Comparison of ENCODE assay signal across 9 cellular contexts in genomic region chrX:153766098-153766817, GRCh38. TPM values are rescaled to one million over a fixed set of nuclear protein-coding genes. Genes with fewer than 3 reads are reported as not detected.
DNase-seq lines count a peak whose midpoint lies in the region; ATAC-seq, FAIRE-seq and TF ChIP-seq lines count a peak whose summit lies in the region.
"Had no signal": no experiment of that assay in that cellular context is flagged by ENCODE, and none has a peak within 500 bp of the region (broad histone marks: within the 10 kb centered on the region; RNA-seq: fewer than 3 reads in every experiment).

No MANE protein-coding gene starts in this region.

- peak in 1 of 2 experiments; percentile 18; a peak in 1 of 4 replicates for TF ChIP-seq RAD21 in K562 (CRISPR knock-in tag; conservative IDR thresholded peaks at IDR 0.05 in 1 of 2, IDR thresholded peaks at IDR 0.05 in 1 of 2)

- H3K4me1 ChIP-seq in K562 (replicated peaks in 1 of 2; ENCODE audit: control insufficient read depth in 2 of 2, insufficient read depth in 2 of 2, low read length in 2 of 2), result peaks cover 15 to 83% of the 10 kb centered on the region in 2 experiments
- H3K4me1 ChIP-seq in mesenchymal stem cell (ENCODE audit: control insufficient read depth, insufficient read depth, low read depth, low read length), result peaks cover 31% of the 10 kb centered on the region

- peak overlapping the region; percentile 97 for H4K91ac ChIP-seq in mesenchymal stem cell (ENCODE audit: low read length)

- H3K9ac ChIP-seq in K562 (ENCODE audit: insufficient read depth in 1 of 2, low read depth in 2 of 2, low read length in 2 of 2) (peak overlapping the region; percentile 92 to 96), mesenchymal stem cell (ENCODE audit: low read length) (peak overlapping the region; percentile 84)

- H3K14ac ChIP-seq in mesenchymal stem cell (ENCODE audit: low read length in 2 of 2), result peak overlapping the region in 1 of 2 experiments; percentile 95

- peak overlapping the region; percentile 66 to 97 for H3K4ac ChIP-seq in mesenchymal stem cell (ENCODE audit: low read depth in 1 of 2, low read length in 2 of 2)

- no peaks in the 10 kb centered on the region for H3K36me3 ChIP-seq in K562 (ENCODE audit: control insufficient read depth, insufficient read depth, low read length)
- peaks cover 6 to 45% of the 10 kb centered on the region in 2 experiments for H3K36me3 ChIP-seq in mesenchymal stem cell (ENCODE audit: control insufficient read depth in 1 of 2, insufficient read depth in 2 of 2, low read depth in 1 of 2, low read length in 2 of 2)

- H3K79me1 ChIP-seq in mesenchymal stem cell (replicated peaks; ENCODE audit: low read length, poor library complexity, severe bottlenecking), result peaks cover 9% of the 10 kb centered on the region

- 0% methylated on average over 14 of the region's 21 CpGs for WGBS in K562 (ENCODE audit: insufficient coverage, low coverage, missing lambda C conversion rate)
- WGBS in mesenchymal stem cell, result 7% methylated on average over 17 of the region's 21 CpGs

- DNase-seq in stimulated activated CD4-positive, alpha-beta T cell treated with anti-CD3 and anti-CD28 coated beads, Interleukin-12 subunit alpha, Interleukin-12 subunit beta, amount 100 ng/mL, for 4 hours, result peak; percentile 31
- no peak for DNase-seq in stimulated activated CD4-positive, alpha-beta T cell treated with anti-CD3 and anti-CD28 coated beads, Interleukin-2, amount 100 ng/mL, for 48 hours
- DNase-seq in RKO (ENCODE audit: low spot score) (peak; percentile 80), K562 (ENCODE audit: extremely low read depth in 1 of 4, low spot score in 3 of 4) (peak; percentile 71 to 91 (median 79)), mesenchymal stem cell (peak; percentile 83), substantia nigra (lab: John Stamatoyannopoulos, UW) (peak in 29 of 49 donors; percentile 13 to 67 (median 44))

- intact Hi-C loops in K562 (cut with micrococcal nuclease), result loop anchor here (5.0 kb wide), 1 partner anchor 161 kb away; the partner anchor contains the start of gene ARHGAP4

- H3K18ac ChIP-seq in mesenchymal stem cell (ENCODE audit: low read depth in 1 of 2, low read length in 2 of 2), result peak overlapping the region; percentile 96 to 97

- H4K8ac ChIP-seq in mesenchymal stem cell (ENCODE audit: low read length), result peak overlapping the region; percentile 98

- H2BK120ac ChIP-seq in mesenchymal stem cell (ENCODE audit: low read depth, low read length), result peak overlapping the region; percentile 64

- peaks cover 14% of the 10 kb centered on the region for H3K79me2 ChIP-seq in K562 (ENCODE audit: control insufficient read depth, insufficient read depth, low read length)

- H2AFZ ChIP-seq in K562 (ENCODE audit: low read depth, low read length) (peak overlapping the region; percentile 86), mesenchymal stem cell (ENCODE audit: low read depth, low read length) (no peak overlapping the region)

- H2BK12ac ChIP-seq in mesenchymal stem cell (ENCODE audit: low read length in 2 of 2), result peak overlapping the region; percentile 84 to 95

- H3K4me2 ChIP-seq in K562 (ENCODE audit: insufficient read depth, low read length), result peak overlapping the region; percentile 87
- H3K4me2 ChIP-seq in mesenchymal stem cell (ENCODE audit: low read length, poor library complexity, severe bottlenecking), result peak overlapping the region; percentile 68

- TF ChIP-seq POLR2A in K562 (conservative IDR thresholded peaks at IDR 0.05), result peak; percentile 76

- H2AK5ac ChIP-seq in mesenchymal stem cell (ENCODE audit: low read length, severe bottlenecking), result no peak overlapping the region

- no peaks in the 10 kb centered on the region for H4K20me1 ChIP-seq in K562 (replicated peaks; ENCODE audit: control insufficient read depth, insufficient read depth, low read length)

- in situ Hi-C loops in K562 (cut with MboI), result no loop called here

- H3K23ac ChIP-seq in mesenchymal stem cell (ENCODE audit: low read length in 2 of 2), result peak overlapping the region in 1 of 2 experiments; percentile 96

- BruUV-seq in K562 (replicated peaks; lab: Mats Ljungman, UMichigan), result TSS peak; percentile 83

- H3K4me3 ChIP-seq in K562 (peak overlapping the region; percentile 51), mesenchymal stem cell (ENCODE audit: insufficient read depth in 1 of 2, low read depth in 1 of 2, low read length in 2 of 2) (peak overlapping the region; percentile 49 to 78)

- H3K27ac ChIP-seq in K562 (ENCODE audit: extremely low read depth, low read depth, low read length) (peak overlapping the region; percentile 99), mesenchymal stem cell (ENCODE audit: low read length, poor library complexity, severe bottlenecking) (peak overlapping the region; percentile 79), substantia nigra (ENCODE audit: low read depth, low read length, poor library complexity, severe bottlenecking) (peak overlapping the region; percentile 87)

- H2BK15ac ChIP-seq in mesenchymal stem cell (ENCODE audit: low read depth, poor library complexity, severe bottlenecking), result peak overlapping the region; percentile 52

- POLR2A ChIA-PET in K562 (lab: Yijun Ruan, JAX), result interaction anchor here (0.6 to 0.7 kb wide), 3 partner anchors 35 to 780 kb away, joined by 3 to 4 read pairs (median 3); partner anchors contain the start of gene G6PD

- H2BK5ac ChIP-seq in mesenchymal stem cell (ENCODE audit: low read depth, low read length, poor library complexity, severe bottlenecking), result no peak overlapping the region

- ATAC-seq in K562 (peak; percentile 82), GM19467 (IDR thresholded peaks at IDR 0.05; ENCODE audit: unreplicated experiment) (no peak), HG03196 (IDR thresholded peaks at IDR 0.05; ENCODE audit: unreplicated experiment) (no peak)

- H3K27me3 ChIP-seq in K562 (ENCODE audit: control insufficient read depth in 2 of 2, insufficient read depth in 2 of 2, low read length in 2 of 2) (no peaks in the 10 kb centered on the region), mesenchymal stem cell (ENCODE audit: control insufficient read depth in 1 of 2, insufficient read depth in 1 of 2, low read length in 2 of 2) (peaks cover 0 to 2% of the 10 kb centered on the region in 2 experiments)

- peak; percentile 92 for FAIRE-seq in K562 (lab: Jason Lieb, UNC)
- FAIRE-seq: endometrium had no signal

- CTCF ChIA-PET in K562 (lab: Yijun Ruan, JAX; ENCODE audit: low intra/inter-chr PET ratio), result no interaction called here

- no peak for TF ChIP-seq CTCF in K562 (IDR thresholded peaks at IDR 0.05 in 2 of 3, conservative IDR thresholded peaks at IDR 0.05 in 1 of 3; ENCODE audit: insufficient read depth in 2 of 3, low read depth in 1 of 3, low read length in 3 of 3)

- H3K9me1 ChIP-seq in K562 (ENCODE audit: control insufficient read depth, insufficient read depth, low read length), result no peaks in the 10 kb centered on the region

- TF ChIP-seq EP300 in K562 (IDR thresholded peaks at IDR 0.05; ENCODE audit: low read length), result no peak

- H3K9me3 ChIP-seq in K562 (replicated peaks; ENCODE audit: control insufficient read depth, insufficient read depth, low read depth, low read length) (no peaks in the 10 kb centered on the region), mesenchymal stem cell (ENCODE audit: control insufficient read depth, low read length) (no peaks in the 10 kb centered on the region)

RNA-seq across cellular contexts. Expression of gene PLXNB3, which starts 2.2 kb away (rescaled TPM):
- total RNA-seq in K562 (2011; cell fraction: chromatin; rRNA removed; ENCODE audit: low replicate concordance), result 2.4 and 18.7 TPM in 2 replicates
- 5.5 and 11.0 TPM in 2 replicates for total RNA-seq in K562 (2011; cell fraction: nucleolus; rRNA removed)
- total RNA-seq in K562 (2011; cell fraction: nucleoplasm; rRNA removed), result 3.1 and 3.7 TPM in 2 replicates
- total RNA-seq in K562 (2014; rRNA removed) (1.6 and 2.0 TPM in 2 replicates), K562 (2014; rRNA removed; fragmentation: Illumina TruSeq; extraction: Trizol) (0.22 TPM in 1 of 2 replicates, not detected in the other), K562 (2015; rRNA removed; fragmentation: Illumina TruSeq; extraction: Trizol) (0.25 and 0.72 TPM in 2 replicates), K562 (2021) (1.6 TPM in 2 replicates)
- polyA plus RNA-seq in K562 (2011; rRNA removed) (1.5 and 2.4 TPM in 2 replicates), K562 (2014; fragmentation: Illumina TruSeq; extraction: Trizol) (0.40 and 0.50 TPM in 2 replicates), K562 (2014; fragmentation: Nextera tagmentation; extraction: Ambion mirVana) (not detected), K562 (2014; rRNA removed) (1.4 and 1.6 TPM in 2 replicates)
- 0.63 and 1.1 TPM in 2 replicates for polyA plus RNA-seq in K562 (2011; cell fraction: cytosol; rRNA removed)
- polyA plus RNA-seq in K562 (2011; cell fraction: nucleus; rRNA removed), result 12.2 and 14.5 TPM in 2 replicates
- polyA plus RNA-seq in K562 (2012), result 0.94 and 1.7 TPM in 2 replicates
- 0.81 and 1.2 TPM in 2 replicates for polyA minus RNA-seq in K562 (2011; rRNA and poly(A)+ RNA removed)
- polyA minus RNA-seq in K562 (2011; cell fraction: cytosol; rRNA and poly(A)+ RNA removed), result 1.2 and 2.0 TPM in 2 replicates
- 4.0 and 4.3 TPM in 2 replicates for polyA minus RNA-seq in K562 (2011; cell fraction: nucleus; rRNA and poly(A)+ RNA removed)
- polyA plus RNA-seq in mesenchymal stem cell (2013, experiment 1 of 2), result 8.0 TPM
- 8.5 TPM for polyA plus RNA-seq in mesenchymal stem cell (2013, experiment 2 of 2)

RNA-seq across cellular contexts. Expression of gene SRPK3, which starts 14.6 kb away (rescaled TPM):
- total RNA-seq in K562 (2011; cell fraction: chromatin; rRNA removed; ENCODE audit: low replicate concordance), result 0.42 TPM in 1 of 2 replicates, not detected in the other
- 0.17 and 0.39 TPM in 2 replicates for total RNA-seq in K562 (2011; cell fraction: nucleolus; rRNA removed)
- 0.07 TPM in 1 of 2 replicates, not detected in the other for total RNA-seq in K562 (2011; cell fraction: nucleoplasm; rRNA removed)
- 0.09 TPM in 1 of 2 replicates, not detected in the other for total RNA-seq in K562 (2014; rRNA removed)
- total RNA-seq in K562 (2014; rRNA removed; fragmentation: Illumina TruSeq; extraction: Trizol), result not detected in 2 replicates
- not detected in 2 replicates for total RNA-seq in K562 (2015; rRNA removed; fragmentation: Illumina TruSeq; extraction: Trizol)
- 0.04 TPM in 1 of 2 replicates, not detected in the other for total RNA-seq in K562 (2021)
- polyA plus RNA-seq in K562 (2011; rRNA removed), result 0.01 and 0.12 TPM in 2 replicates
- 0.03 and 0.15 TPM in 2 replicates for polyA plus RNA-seq in K562 (2011; cell fraction: cytosol; rRNA removed)
- 0.07 and 0.27 TPM in 2 replicates for polyA plus RNA-seq in K562 (2011; cell fraction: nucleus; rRNA removed)
- polyA plus RNA-seq in K562 (2012), result 0.84 and 1.1 TPM in 2 replicates
- 0.03 TPM in 1 of 2 replicates, not detected in the other for polyA plus RNA-seq in K562 (2014; fragmentation: Illumina TruSeq; extraction: Trizol)
- under 1 TPM; 0.04 to 0.06 TPM for polyA plus RNA-seq in K562 (2014; fragmentation: Nextera tagmentation; extraction: Ambion mirVana)
- polyA plus RNA-seq in K562 (2014; rRNA removed), result 0.03 and 0.07 TPM in 2 replicates
- polyA minus RNA-seq in K562 (2011; rRNA and poly(A)+ RNA removed), result not detected in 2 replicates
- not detected in 2 replicates for polyA minus RNA-seq in K562 (2011; cell fraction: cytosol; rRNA and poly(A)+ RNA removed)
- 0.11 and 0.13 TPM in 2 replicates for polyA minus RNA-seq in K562 (2011; cell fraction: nucleus; rRNA and poly(A)+ RNA removed)
- 0.03 TPM for polyA plus RNA-seq in mesenchymal stem cell (2013, experiment 1 of 2)
- polyA plus RNA-seq in mesenchymal stem cell (2013, experiment 2 of 2), result 0.03 TPM

RNA-seq across cellular contexts. Expression of gene IDH3G, which starts 27.9 kb away (rescaled TPM):
- 85.9 and 295 TPM in 2 replicates for total RNA-seq in K562 (2011; cell fraction: chromatin; rRNA removed; ENCODE audit: low replicate concordance)
- 142 and 145 TPM in 2 replicates for total RNA-seq in K562 (2011; cell fraction: nucleolus; rRNA removed)
- total RNA-seq in K562 (2011; cell fraction: nucleoplasm; rRNA removed), result 98.2 and 107 TPM in 2 replicates
- 62.4 and 70.5 TPM in 2 replicates for total RNA-seq in K562 (2014; rRNA removed)
- 16.3 and 30.6 TPM in 2 replicates for total RNA-seq in K562 (2014; rRNA removed; fragmentation: Illumina TruSeq; extraction: Trizol)
- total RNA-seq in K562 (2015; rRNA removed; fragmentation: Illumina TruSeq; extraction: Trizol), result 34.1 and 39.2 TPM in 2 replicates
- total RNA-seq in K562 (2021), result 64.0 and 67.1 TPM in 2 replicates
- polyA plus RNA-seq in K562 (2011; rRNA removed), result 37.9 and 74.6 TPM in 2 replicates
- polyA plus RNA-seq in K562 (2011; cell fraction: cytosol; rRNA removed), result 81.4 and 108 TPM in 2 replicates
- 174 and 207 TPM in 2 replicates for polyA plus RNA-seq in K562 (2011; cell fraction: nucleus; rRNA removed)
- polyA plus RNA-seq in K562 (2012), result 78.2 and 88.3 TPM in 2 replicates
- 72.5 and 80.1 TPM in 2 replicates for polyA plus RNA-seq in K562 (2014; fragmentation: Illumina TruSeq; extraction: Trizol)
- polyA plus RNA-seq in K562 (2014; fragmentation: Nextera tagmentation; extraction: Ambion mirVana), result 10 to 100 TPM; 24.3 to 36.4 TPM
- 63.2 and 69.3 TPM in 2 replicates for polyA plus RNA-seq in K562 (2014; rRNA removed)
- polyA minus RNA-seq in K562 (2011; rRNA and poly(A)+ RNA removed), result 72.5 and 76.8 TPM in 2 replicates
- 47.7 and 58.4 TPM in 2 replicates for polyA minus RNA-seq in K562 (2011; cell fraction: cytosol; rRNA and poly(A)+ RNA removed)
- polyA minus RNA-seq in K562 (2011; cell fraction: nucleus; rRNA and poly(A)+ RNA removed), result 49.9 and 58.3 TPM in 2 replicates
- polyA plus RNA-seq in mesenchymal stem cell (2013, experiment 1 of 2), result 73.4 TPM
- polyA plus RNA-seq in mesenchymal stem cell (2013, experiment 2 of 2), result 71.2 TPM

RNA-seq across cellular contexts. Expression of gene SSR4, which starts 28.2 kb away (rescaled TPM):
- total RNA-seq in K562 (2011; cell fraction: chromatin; rRNA removed; ENCODE audit: low replicate concordance), result 87.7 and 259 TPM in 2 replicates
- 611 and 654 TPM in 2 replicates for total RNA-seq in K562 (2011; cell fraction: nucleolus; rRNA removed)
- total RNA-seq in K562 (2011; cell fraction: nucleoplasm; rRNA removed), result 313 and 394 TPM in 2 replicates
- total RNA-seq in K562 (2014; rRNA removed) (222 and 275 TPM in 2 replicates), K562 (2014; rRNA removed; fragmentation: Illumina TruSeq; extraction: Trizol) (120 and 146 TPM in 2 replicates), K562 (2015; rRNA removed; fragmentation: Illumina TruSeq; extraction: Trizol) (299 and 311 TPM in 2 replicates), K562 (2021) (272 and 275 TPM in 2 replicates)
- polyA plus RNA-seq in K562 (2011; rRNA removed) (255 and 290 TPM in 2 replicates), K562 (2014; fragmentation: Illumina TruSeq; extraction: Trizol) (196 and 294 TPM in 2 replicates), K562 (2014; fragmentation: Nextera tagmentation; extraction: Ambion mirVana) (100 to 1,000 TPM; 469 to 492 TPM), K562 (2014; rRNA removed) (344 and 405 TPM in 2 replicates)
- polyA plus RNA-seq in K562 (2011; cell fraction: cytosol; rRNA removed), result 616 and 1,308 TPM in 2 replicates
- 189 and 214 TPM in 2 replicates for polyA plus RNA-seq in K562 (2011; cell fraction: nucleus; rRNA removed)
- 287 and 544 TPM in 2 replicates for polyA plus RNA-seq in K562 (2012)
- 132 and 170 TPM in 2 replicates for polyA minus RNA-seq in K562 (2011; rRNA and poly(A)+ RNA removed)
- 261 and 339 TPM in 2 replicates for polyA minus RNA-seq in K562 (2011; cell fraction: cytosol; rRNA and poly(A)+ RNA removed)
- 48.7 and 66.4 TPM in 2 replicates for polyA minus RNA-seq in K562 (2011; cell fraction: nucleus; rRNA and poly(A)+ RNA removed)
- polyA plus RNA-seq in mesenchymal stem cell (2013, experiment 1 of 2), result 398 TPM
- 402 TPM for polyA plus RNA-seq in mesenchymal stem cell (2013, experiment 2 of 2)

RNA-seq across cellular contexts. Expression of gene ABCD1, which starts 41.6 kb away (rescaled TPM):
- total RNA-seq in K562 (2011; cell fraction: chromatin; rRNA removed; ENCODE audit: low replicate concordance), result 3.4 and 16.6 TPM in 2 replicates
- 12.9 and 17.3 TPM in 2 replicates for total RNA-seq in K562 (2011; cell fraction: nucleolus; rRNA removed)
- total RNA-seq in K562 (2011; cell fraction: nucleoplasm; rRNA removed), result 7.3 TPM in 2 replicates
- total RNA-seq in K562 (2014; rRNA removed) (3.9 and 6.0 TPM in 2 replicates), K562 (2014; rRNA removed; fragmentation: Illumina TruSeq; extraction: Trizol) (0.80 and 1.4 TPM in 2 replicates), K562 (2015; rRNA removed; fragmentation: Illumina TruSeq; extraction: Trizol) (2.8 and 3.1 TPM in 2 replicates), K562 (2021) (6.9 and 7.1 TPM in 2 replicates)
- polyA plus RNA-seq in K562 (2011; rRNA removed) (1.6 and 3.8 TPM in 2 replicates), K562 (2014; fragmentation: Illumina TruSeq; extraction: Trizol) (2.2 and 3.5 TPM in 2 replicates), K562 (2014; fragmentation: Nextera tagmentation; extraction: Ambion mirVana) (under 1 TPM; 0.07 to 0.18 TPM), K562 (2014; rRNA removed) (3.8 and 5.2 TPM in 2 replicates)
- polyA plus RNA-seq in K562 (2011; cell fraction: cytosol; rRNA removed), result 2.8 and 5.5 TPM in 2 replicates
- 8.7 and 16.4 TPM in 2 replicates for polyA plus RNA-seq in K562 (2011; cell fraction: nucleus; rRNA removed)
- polyA plus RNA-seq in K562 (2012), result 6.3 and 9.6 TPM in 2 replicates
- 1.8 and 2.6 TPM in 2 replicates for polyA minus RNA-seq in K562 (2011; rRNA and poly(A)+ RNA removed)
- 4.3 and 4.4 TPM in 2 replicates for polyA minus RNA-seq in K562 (2011; cell fraction: cytosol; rRNA and poly(A)+ RNA removed)
- polyA minus RNA-seq in K562 (2011; cell fraction: nucleus; rRNA and poly(A)+ RNA removed), result 7.9 and 8.4 TPM in 2 replicates
- 15.8 TPM for polyA plus RNA-seq in mesenchymal stem cell (2013, experiment 1 of 2)
- polyA plus RNA-seq in mesenchymal stem cell (2013, experiment 2 of 2), result 15.4 TPM

Comparison
In these comparisons a context has a peak if more than half of its experiments do, and no peak if none do; other contexts are left out.
1. DNase-seq: peak in stimulated activated CD4-positive, alpha-beta T cell treated with anti-CD3 and anti-CD28 coated beads, Interleukin-12 subunit alpha, Interleukin-12 subunit beta, amount 100 ng/mL, for 4 hours (single experiment), RKO (single experiment), K562 (4 of 4), mesenchymal stem cell (single experiment) and substantia nigra (29 of 49); none in stimulated activated CD4-positive, alpha-beta T cell treated with anti-CD3 and anti-CD28 coated beads, Interleukin-2, amount 100 ng/mL, for 48 hours (0 of 2).
2. Peak in every context shown above with its lines, with median percentiles within 50 percentile points of each other: H3K27ac ChIP-seq.